ENCODE assay signal across 17 cellular contexts in genomic region chr2:187003611-187004010, GRCh38.
DNase-seq lines count a peak whose midpoint lies in the region; TF ChIP-seq lines count a peak whose summit lies in the region.
"Had no signal": no experiment of that assay in that cellular context is flagged by ENCODE, and none has a peak within 500 bp of the region (broad histone marks: within the 10 kb centered on the region; RNA-seq: fewer than 3 reads in every experiment).

No MANE protein-coding gene starts in this region.

- peaks cover 7% of the 10 kb centered on the region for H3K9me3 ChIP-seq in trophoblast cell (ENCODE audit: insufficient read depth, low read depth, low read length)
- H3K9me3 ChIP-seq: gastrocnemius medialis, HAP-1, prostate gland had no signal

- H3K23ac ChIP-seq in trophoblast cell (ENCODE audit: low read length) = peak overlapping the region; percentile 98

- no peaks in the 10 kb centered on the region for H3K27me3 Mint-ChIP-seq in activated CD4-positive, alpha-beta T cell treated with anti-CD3 and anti-CD28 coated beads, Interleukin-2, amount 10 ng/mL, durations not matched to agents 7 days and 5 days

- H2BK12ac ChIP-seq in trophoblast cell (ENCODE audit: low read length) = no peak overlapping the region

- no peaks in the 10 kb centered on the region for H3K79me2 ChIP-seq in trophoblast cell (ENCODE audit: control insufficient read depth, insufficient read depth, low read length, poor library complexity)

- POLR2A ChIA-PET in activated CD4-positive, alpha-beta T cell treated with anti-CD3 and anti-CD28 coated beads, Interleukin-2, amount 10 ng/mL, durations not matched to agents 7 days and 5 days (lab: Charles Lee) = no interaction called here

- no peak overlapping the region for H4K91ac ChIP-seq in trophoblast cell (ENCODE audit: low read depth, low read length)

- peak overlapping the region; percentile 6 for H3K27ac ChIP-seq in epithelial cell of prostate
- H3K27ac ChIP-seq in trophoblast cell (ENCODE audit: low read depth, low read length) = no peak overlapping the region
- H3K27ac ChIP-seq: gastrocnemius medialis, prostate gland, RWPE1 had no signal

- H3K27me3 ChIP-seq in trophoblast cell (ENCODE audit: insufficient read depth, low read length) = no peaks in the 10 kb centered on the region
- H3K27me3 ChIP-seq: gastrocnemius medialis had no signal

- H2AK5ac ChIP-seq in trophoblast cell (ENCODE audit: low read length) = no peak overlapping the region

- H2BK120ac ChIP-seq in trophoblast cell (ENCODE audit: insufficient read depth, low read length, poor library complexity) = no peak overlapping the region

- no peak overlapping the region for H3K4me2 ChIP-seq in trophoblast cell (ENCODE audit: low read length)

- no CpG with 5 or more reads among the region's 1 CpG for WGBS in trophoblast cell (ENCODE audit: extremely low coverage, insufficient coverage, insufficient read length)

- H3K4me3 ChIP-seq in WI38 (ENCODE audit: low read depth, low read length) = peak overlapping the region; percentile 32
- no peak overlapping the region for H3K4me3 ChIP-seq in trophoblast cell (ENCODE audit: low read depth, low read length)
- H3K4me3 ChIP-seq: HAP-1, prostate gland had no signal

- no peaks in the 10 kb centered on the region for H3K79me1 ChIP-seq in trophoblast cell (ENCODE audit: low read length)

- no peak overlapping the region for H3K18ac ChIP-seq in trophoblast cell (ENCODE audit: low read length)

- no peak overlapping the region for H3K27ac Mint-ChIP-seq in activated CD4-positive, alpha-beta T cell treated with anti-CD3 and anti-CD28 coated beads, Interleukin-2, amount 10 ng/mL, durations not matched to agents 7 days and 5 days
- H3K27ac Mint-ChIP-seq: naive thymus-derived CD4-positive, alpha-beta T cell had no signal

- H3K4me1 Mint-ChIP-seq in activated CD4-positive, alpha-beta T cell treated with anti-CD3 and anti-CD28 coated beads, Interleukin-2, amount 10 ng/mL, durations not matched to agents 7 days and 5 days = no peaks in the 10 kb centered on the region
- H3K4me1 Mint-ChIP-seq: naive thymus-derived CD4-positive, alpha-beta T cell had no signal

- TF ChIP-seq CTCF in WI38 (IDR thresholded peaks at IDR 0.05; ENCODE audit: low read depth, low read length) = no peak

- H2AFZ ChIP-seq in trophoblast cell (ENCODE audit: insufficient read depth, low read length, poor library complexity) = no peak overlapping the region

- peaks cover 2% of the 10 kb centered on the region for H3K9me3 Mint-ChIP-seq in activated CD4-positive, alpha-beta T cell treated with anti-CD3 and anti-CD28 coated beads, Interleukin-2, amount 10 ng/mL, durations not matched to agents 7 days and 5 days

- no peak for DNase-seq in activated CD4-positive, alpha-beta T cell treated with anti-CD3 and anti-CD28 coated beads, Interleukin-2, amount 10 ng/mL, durations not matched to agents 7 days and 5 days
- DNase-seq in activated CD4-positive, alpha-beta T cell treated with anti-CD3 and anti-CD28 coated beads, Interleukin-2, amount 50 U/mL, for 4 hours = no peak
- DNase-seq in epithelial cell of prostate (ENCODE audit: low read depth, low spot score) = no peak
- DNase-seq in trophoblast cell = peak in 1 of 2 donors; percentile 4
- no peak for DNase-seq in dedifferentiated amniotic fluid mesenchymal stem cell (ENCODE audit: extremely low spot score)
- DNase-seq in 8988T = no peak
- DNase-seq in stimulated activated CD4-positive, alpha-beta T cell treated with anti-CD3 and anti-CD28 coated beads, Interleukin-2, amount 100 ng/mL, for 48 hours = no peak
- DNase-seq: activated effector memory CD4-positive, alpha-beta T cell treated with Interleukin-2 at 50 U/mL for 16 hours; gastrocnemius medialis; Kasumi-1; naive thymus-derived CD4-positive, alpha-beta T cell; NCI-H1436 treated with DMSO at 0.1 percent for 48 hours; stimulated activated naive CD4-positive, alpha-beta T cell treated with Interleukin-2 at 50 U/mL for 16 hours had no signal

- H3K36me3 Mint-ChIP-seq in activated CD4-positive, alpha-beta T cell treated with anti-CD3 and anti-CD28 coated beads, Interleukin-2, amount 10 ng/mL, durations not matched to agents 7 days and 5 days (ENCODE audit: low read depth) = no peaks in the 10 kb centered on the region

- peak overlapping the region; percentile 53 for H3K4me3 Mint-ChIP-seq in activated CD4-positive, alpha-beta T cell treated with anti-CD3 and anti-CD28 coated beads, Interleukin-2, amount 10 ng/mL, durations not matched to agents 7 days and 5 days

- H3K4ac ChIP-seq in trophoblast cell (ENCODE audit: low read depth, low read length) = no peak overlapping the region

- CTCF ChIA-PET in activated CD4-positive, alpha-beta T cell treated with anti-CD3 and anti-CD28 coated beads, Interleukin-2, amount 10 ng/mL, durations not matched to agents 7 days and 5 days (lab: Charles Lee) = no interaction called here

- no peak overlapping the region for H2BK5ac ChIP-seq in trophoblast cell (ENCODE audit: low read depth, low read length, poor library complexity)

- no peak overlapping the region for H3K9ac ChIP-seq in trophoblast cell (ENCODE audit: low read length)

- H4K12ac ChIP-seq in trophoblast cell (ENCODE audit: low read depth, low read length) = no peak overlapping the region

- H4K8ac ChIP-seq in trophoblast cell (ENCODE audit: low read depth, low read length) = no peak overlapping the region

- no peak overlapping the region for H3K14ac ChIP-seq in trophoblast cell (ENCODE audit: low read length)

- H3K4me1 ChIP-seq in trophoblast cell (ENCODE audit: control insufficient read depth in 1 of 2, insufficient read depth in 2 of 2, low read length in 2 of 2) = no peaks in the 10 kb centered on the region
- H3K4me1 ChIP-seq: gastrocnemius medialis, HAP-1, prostate gland had no signal

- no peaks in the 10 kb centered on the region for H3K36me3 ChIP-seq in trophoblast cell (ENCODE audit: control insufficient read depth in 1 of 2, insufficient read depth in 2 of 2, low read length in 2 of 2)
- H3K36me3 ChIP-seq: gastrocnemius medialis, HAP-1, prostate gland had no signal
